ENCODE assay signal across 12 cellular contexts in the genomic region with DNA sequence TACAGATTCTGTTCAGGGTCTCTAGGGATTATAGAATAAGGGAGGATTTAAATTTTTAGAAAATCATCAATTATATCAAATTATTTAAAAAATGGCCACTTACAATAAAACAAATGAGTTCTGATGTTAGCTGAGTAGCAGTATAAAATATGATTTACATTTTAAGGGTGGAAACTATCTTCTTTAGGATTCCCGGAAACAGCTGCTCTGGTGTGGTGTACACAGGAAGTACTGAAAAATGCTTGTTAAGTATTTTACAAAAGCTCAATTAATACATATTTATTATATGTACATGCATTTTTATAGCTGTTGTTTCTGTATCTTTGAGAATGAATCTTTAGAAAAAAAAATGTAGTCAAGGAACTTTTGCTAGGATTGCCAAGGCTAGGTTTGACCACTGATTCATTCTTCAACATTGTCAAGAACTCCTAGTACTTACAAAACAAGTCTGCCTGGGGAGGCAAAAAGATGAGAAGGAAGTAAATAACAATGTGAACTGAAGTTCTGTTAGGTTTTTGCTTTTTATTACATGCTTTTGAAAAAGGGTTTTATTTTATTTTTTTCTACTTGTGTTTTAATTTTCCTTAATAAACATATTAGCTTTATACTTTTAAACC. TPM values are rescaled to one million over a fixed set of nuclear protein-coding genes. Genes with fewer than 3 reads are reported as not detected.
DNase-seq lines count a peak whose midpoint lies in the region; ATAC-seq, FAIRE-seq and TF ChIP-seq lines count a peak whose summit lies in the region.
"Had no signal": no experiment of that assay in that cellular context is flagged by ENCODE, and none has a peak within 500 bp of the region (broad histone marks: within the 10 kb centered on the region; RNA-seq: fewer than 3 reads in every experiment).

No MANE protein-coding gene starts in this region.

- H3K27ac Mint-ChIP-seq in activated naive CD4-positive, alpha-beta T cell treated with anti-CD3 and anti-CD28 coated beads, Interleukin-2, amount 10 ng/mL, durations not matched to agents 7 days and 5 days, result peak overlapping the region; percentile 86
- H3K27ac Mint-ChIP-seq in stimulated activated memory B cell treated with anti-CD40 and anti-IgM and Interleukin-4, amounts not matched to agents 10 μg/mL and 1 μg/mL and 100 μg/mL, for 72 hours, result peak overlapping the region; percentile 68
- H3K27ac Mint-ChIP-seq: mesothelial cell of epicardium had no signal

- peak overlapping the region; percentile 31 for H3K4me3 Mint-ChIP-seq in activated naive CD4-positive, alpha-beta T cell treated with anti-CD3 and anti-CD28 coated beads, Interleukin-2, amount 10 ng/mL, durations not matched to agents 7 days and 5 days
- no peak overlapping the region for H3K4me3 Mint-ChIP-seq in stimulated activated memory B cell treated with anti-CD40 and anti-IgM and Interleukin-4, amounts not matched to agents 10 μg/mL and 1 μg/mL and 100 μg/mL, for 72 hours
- H3K4me3 Mint-ChIP-seq: mesothelial cell of epicardium had no signal

- CTCF ChIA-PET in activated naive CD4-positive, alpha-beta T cell treated with anti-CD3 and anti-CD28 coated beads, Interleukin-2, amount 10 ng/mL, durations not matched to agents 7 days and 5 days (lab: Charles Lee), result interaction anchor here (0.6 to 1.4 kb wide), 4 partner anchors 23 to 145 kb away, joined by 3 to 4 read pairs (median 4); no protein-coding TSS in a partner anchor

- no peak for ATAC-seq in stimulated activated memory B cell treated with anti-CD40 and anti-IgM and Interleukin-4, amounts not matched to agents 10 μg/mL and 1 μg/mL and 100 μg/mL, for 72 hours
- no peak for ATAC-seq in GM18858 (IDR thresholded peaks at IDR 0.05; ENCODE audit: unreplicated experiment)
- ATAC-seq: activated naive CD4-positive, alpha-beta T cell treated with anti-CD3 and anti-CD28 coated beads, Interleukin-2, amount 50 U/mL, for 72 hours; stimulated activated naive CD8-positive, alpha-beta T cell treated with anti-CD3 and anti-CD28 coated beads, Interleukin-15, Interleukin-2, amounts not matched to agents 100 U/mL and 50 U/mL, for 24 hours had no signal

- no peak for TF ChIP-seq POLR2A in GM12892 (IDR thresholded peaks at IDR 0.05; ENCODE audit: low read depth, low read length)

- H3K4me1 Mint-ChIP-seq in activated naive CD4-positive, alpha-beta T cell treated with anti-CD3 and anti-CD28 coated beads, Interleukin-2, amount 10 ng/mL, durations not matched to agents 7 days and 5 days, result peaks cover 70% of the 10 kb centered on the region
- peaks cover 25% of the 10 kb centered on the region for H3K4me1 Mint-ChIP-seq in stimulated activated memory B cell treated with anti-CD40 and anti-IgM and Interleukin-4, amounts not matched to agents 10 μg/mL and 1 μg/mL and 100 μg/mL, for 72 hours

- peak; percentile 41 for DNase-seq in activated naive CD4-positive, alpha-beta T cell treated with anti-CD3 and anti-CD28 coated beads, Interleukin-2, amount 10 ng/mL, durations not matched to agents 7 days and 5 days
- no peak for DNase-seq in activated naive CD4-positive, alpha-beta T cell treated with Interleukin-2 at 50 U/mL for 16 hours
- DNase-seq in T-helper 22 cell (ENCODE audit: low read depth) (peak; percentile 1), fibroblast of gingiva (ENCODE audit: low read depth) (peak; percentile 57), GM12892 (ENCODE audit: insufficient read length) (no peak), NCI-H1048 (lab: John Stamatoyannopoulos, UW) (no peak)
- DNase-seq: NCI-H69; stimulated activated naive CD8-positive, alpha-beta T cell treated with anti-CD3 and anti-CD28 coated beads, Interleukin-15, Interleukin-2, amounts not matched to agents 100 U/mL and 50 U/mL, for 24 hours had no signal

- peaks cover 47% of the 10 kb centered on the region for H3K36me3 Mint-ChIP-seq in activated naive CD4-positive, alpha-beta T cell treated with anti-CD3 and anti-CD28 coated beads, Interleukin-2, amount 10 ng/mL, durations not matched to agents 7 days and 5 days
- H3K36me3 Mint-ChIP-seq in stimulated activated memory B cell treated with anti-CD40 and anti-IgM and Interleukin-4, amounts not matched to agents 10 μg/mL and 1 μg/mL and 100 μg/mL, for 72 hours, result peaks cover 40% of the 10 kb centered on the region

- no peak for FAIRE-seq in GM12892 (lab: Jason Lieb, UNC)

- H3K9me3 Mint-ChIP-seq in activated naive CD4-positive, alpha-beta T cell treated with anti-CD3 and anti-CD28 coated beads, Interleukin-2, amount 10 ng/mL, durations not matched to agents 7 days and 5 days, result peaks cover 37% of the 10 kb centered on the region
- H3K9me3 Mint-ChIP-seq in stimulated activated memory B cell treated with anti-CD40 and anti-IgM and Interleukin-4, amounts not matched to agents 10 μg/mL and 1 μg/mL and 100 μg/mL, for 72 hours, result peaks cover 14% of the 10 kb centered on the region

- H3K27me3 Mint-ChIP-seq in activated naive CD4-positive, alpha-beta T cell treated with anti-CD3 and anti-CD28 coated beads, Interleukin-2, amount 10 ng/mL, durations not matched to agents 7 days and 5 days, result no peaks in the 10 kb centered on the region
- H3K27me3 Mint-ChIP-seq in stimulated activated memory B cell treated with anti-CD40 and anti-IgM and Interleukin-4, amounts not matched to agents 10 μg/mL and 1 μg/mL and 100 μg/mL, for 72 hours, result no peaks in the 10 kb centered on the region

RNA-seq across cellular contexts. Expression of gene ARF6, which starts 48.0 kb away (rescaled TPM):
- 56.2 TPM for polyA plus RNA-seq in GM12892 (2012; ENCODE audit: missing spikeins)

Comparison
In these comparisons a context has a peak if more than half of its experiments do, and no peak if none do; other contexts are left out.
1. DNase-seq: peak in activated naive CD4-positive, alpha-beta T cell treated with anti-CD3 and anti-CD28 coated beads, Interleukin-2, amount 10 ng/mL, durations not matched to agents 7 days and 5 days (single experiment), T-helper 22 cell (single experiment) and fibroblast of gingiva (single experiment); none in activated naive CD4-positive, alpha-beta T cell treated with Interleukin-2 at 50 U/mL for 16 hours (single experiment), GM12892 (single experiment) and NCI-H1048 (single experiment).